9 cellular contexts compared by ENCODE assay signal in genomic region chr13:101415358-101416174, GRCh38. TPM values are rescaled to one million over a fixed set of nuclear protein-coding genes. Genes with fewer than 3 reads are reported as not detected.
A peak's percentile ranks its signal among the peaks of the same experiment; 100 is the strongest.
DNase-seq lines count a peak whose midpoint lies in the region; ATAC-seq and TF ChIP-seq lines count a peak whose summit lies in the region.
"Had no signal": no experiment of that assay in that cellular context is flagged by ENCODE, and none has a peak within 500 bp of the region (broad histone marks: within the 10 kb centered on the region; RNA-seq: fewer than 3 reads in every experiment).

No MANE protein-coding gene starts in this region.

- H3K4me3 ChIP-seq in body of pancreas, result peak overlapping the region; percentile 40 to 65
- peak overlapping the region; percentile 15 for H3K4me3 ChIP-seq in lower leg skin (ENCODE audit: low read depth, poor library complexity, severe bottlenecking)
- H3K4me3 ChIP-seq in urinary bladder (ENCODE audit: low read depth, low read length), result peak overlapping the region; percentile 88

- TF ChIP-seq CTCF in body of pancreas (IDR thresholded peaks at IDR 0.05) (no peak), lower leg skin (IDR thresholded peaks at IDR 0.05) (no peak)

- no peaks in the 10 kb centered on the region for H3K27me3 ChIP-seq in body of pancreas

- H3K36me3 ChIP-seq in body of pancreas (replicated peaks in 1 of 2; ENCODE audit: insufficient read depth in 1 of 2, low read depth in 2 of 2) (no peaks in the 10 kb centered on the region), urinary bladder (ENCODE audit: insufficient read depth) (no peaks in the 10 kb centered on the region)

- DNase-seq in Right ventricle myocardium inferior (ENCODE audit: missing footprints) (peak; percentile 62), cardiac septum (ENCODE audit: low spot score) (no peak), body of pancreas (peak in 1 of 4 donors; percentile 26), lower leg skin (ENCODE audit: low spot score in 2 of 2) (no peak), occipital lobe (lab: John Stamatoyannopoulos, UW) (no peak), NCI-H1694 treated with DMSO at 0.1 percent for 48 hours (lab: John Stamatoyannopoulos, UW) (no peak)
- DNase-seq: CD4-positive, CD25-positive, alpha-beta regulatory T cell had no signal

- H3K4me1 ChIP-seq in body of pancreas, result peaks cover 12% of the 10 kb centered on the region
- H3K4me1 ChIP-seq in urinary bladder (ENCODE audit: insufficient read depth), result no peaks in the 10 kb centered on the region

- no peak for TF ChIP-seq POLR2A in body of pancreas (IDR thresholded peaks at IDR 0.05)
- TF ChIP-seq POLR2A in lower leg skin (IDR thresholded peaks at IDR 0.05), result no peak

- intact Hi-C loops in Right ventricle myocardium inferior (cut with DNase I) (no loop called here), cardiac septum (cut with DNase I) (no loop called here), body of pancreas (cut with DNase I) (no loop called here), lower leg skin (cut with DNase I; ENCODE audit: low total_unique reads) (no loop called here)

- no peaks in the 10 kb centered on the region for H3K9me3 ChIP-seq in body of pancreas

- ATAC-seq in Right ventricle myocardium inferior, result peak; percentile 47
- ATAC-seq in body of pancreas, result peak; percentile 29
- ATAC-seq in GM18861 (IDR thresholded peaks at IDR 0.05; ENCODE audit: unreplicated experiment), result no peak

- 13 to 70% methylated on average over 6 to 36 of the region's 43 CpGs for WGBS in body of pancreas, 2 donors
- 36 to 52% methylated on average over 10 to 21 of the region's 43 CpGs for WGBS in lower leg skin, 2 donors
- WGBS in urinary bladder, result 14% methylated on average over 43 of the region's 43 CpGs

- H3K27ac ChIP-seq in body of pancreas (peak overlapping the region in 1 of 4 donors; percentile 74), urinary bladder (ENCODE audit: low read depth) (no peak overlapping the region)

RNA-seq across cellular contexts. Expression of gene NALCN, which starts 0.7 kb away (rescaled TPM):
- total RNA-seq in Right ventricle myocardium inferior, result 8.7 TPM
- total RNA-seq in cardiac septum, result 2.3 TPM
- 1 to 10 TPM; 1.6 to 4.6 TPM for total RNA-seq in body of pancreas
- total RNA-seq in lower leg skin, result 1 to 10 TPM in 3 of 4 donors, under 1 TPM in 1; 0.67 to 2.0 (median 1.5) TPM
- total RNA-seq in urinary bladder, result 5.6 TPM
- 3.3 TPM for polyA plus RNA-seq in urinary bladder
- 28.5 TPM for total RNA-seq in occipital lobe
- total RNA-seq: CD4-positive, CD25-positive, alpha-beta regulatory T cell had no signal
- polyA plus RNA-seq: CD4-positive, CD25-positive, alpha-beta regulatory T cell had no signal

RNA-seq across cellular contexts. Expression of gene ITGBL1, which starts 36.9 kb away (rescaled TPM):
- total RNA-seq in Right ventricle myocardium inferior (8.6 TPM), cardiac septum (9.2 TPM), body of pancreas (10 to 100 TPM in 1 of 2 donors, 1 to 10 TPM in 1; 1.3 to 10.4 TPM), lower leg skin (10 to 100 TPM in 2 of 4 donors, 1 to 10 TPM in 2; 5.0 to 21.5 (median 8.8) TPM), urinary bladder (8.5 TPM), occipital lobe (1.1 TPM)
- polyA plus RNA-seq in urinary bladder, result 21.2 TPM
- total RNA-seq: CD4-positive, CD25-positive, alpha-beta regulatory T cell had no signal
- polyA plus RNA-seq: CD4-positive, CD25-positive, alpha-beta regulatory T cell had no signal

Comparison
In these comparisons a context has a peak if more than half of its experiments do, and no peak if none do; other contexts are left out.
1. H3K4me3 ChIP-seq: peak in every context shown above with its lines; median percentile 88 in urinary bladder; 52 in body of pancreas; 15 in lower leg skin.